1 cellular context compared by ENCODE assay signal in the genomic region with DNA sequence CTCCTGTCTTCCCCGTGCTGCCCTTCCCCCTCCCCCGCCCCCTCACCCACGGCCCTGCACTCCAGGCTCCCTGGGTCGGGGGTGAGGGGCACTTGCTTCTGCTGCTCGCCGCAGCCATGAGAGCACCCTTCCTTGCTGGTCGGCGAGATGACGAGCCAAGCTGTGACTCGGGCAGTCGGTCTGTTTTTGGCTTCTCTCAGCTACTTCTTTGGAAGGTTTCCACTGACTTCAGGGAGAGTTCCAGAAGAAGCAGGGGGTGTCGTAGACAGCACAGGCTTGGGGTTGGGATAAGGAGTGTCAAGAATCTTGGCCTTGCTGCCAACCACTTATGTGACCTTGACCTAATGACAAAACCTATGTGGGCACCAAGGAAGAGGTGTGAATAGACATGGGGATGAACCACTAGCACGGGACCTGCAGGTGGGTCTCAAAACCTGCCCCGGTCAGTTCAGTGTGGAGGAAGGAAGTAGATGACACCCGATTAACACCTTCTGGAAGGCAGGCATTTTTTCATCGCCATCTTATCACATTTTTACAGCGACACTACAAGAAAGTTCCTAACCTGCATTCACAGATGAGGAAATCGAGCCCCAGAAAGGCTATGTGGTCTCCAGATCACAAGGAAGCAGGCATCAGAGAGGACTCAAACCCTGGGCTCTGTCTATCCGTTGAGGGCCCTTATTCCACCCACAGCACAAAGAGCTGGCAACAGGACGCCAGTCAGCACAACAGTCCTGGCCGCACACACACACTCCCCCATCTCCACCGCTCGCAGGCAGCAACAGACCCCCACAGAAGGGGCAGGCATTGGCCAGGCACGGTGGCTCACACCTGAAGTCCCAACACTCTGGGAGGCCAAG.
TF ChIP-seq lines count a peak whose summit lies in the region.

No MANE protein-coding gene starts in this region.

TF ChIP-seq in IMR-90, 13 proteins besides CTCF, POLR2A, EP300 and RAD21 (continued from another document):
- TF ChIP-seq, protein P1, sequence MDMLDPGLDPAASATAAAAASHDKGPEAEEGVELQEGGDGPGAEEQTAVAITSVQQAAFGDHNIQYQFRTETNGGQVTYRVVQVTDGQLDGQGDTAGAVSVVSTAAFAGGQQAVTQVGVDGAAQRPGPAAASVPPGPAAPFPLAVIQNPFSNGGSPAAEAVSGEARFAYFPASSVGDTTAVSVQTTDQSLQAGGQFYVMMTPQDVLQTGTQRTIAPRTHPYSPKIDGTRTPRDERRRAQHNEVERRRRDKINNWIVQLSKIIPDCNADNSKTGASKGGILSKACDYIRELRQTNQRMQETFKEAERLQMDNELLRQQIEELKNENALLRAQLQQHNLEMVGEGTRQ (IDR thresholded peaks at IDR 0.05; ENCODE audit: low read depth, low read length), result no peak
- TF ChIP-seq NFE2L2 (IDR thresholded peaks at IDR 0.05; ENCODE audit: low read depth, low read length), result no peak
- no peak for TF ChIP-seq CHD1 (IDR thresholded peaks at IDR 0.05; ENCODE audit: low read depth, low read length)
- TF ChIP-seq BHLHE40 (IDR thresholded peaks at IDR 0.05; ENCODE audit: low read depth, low read length), result no peak
- no peak for TF ChIP-seq RFX5 (IDR thresholded peaks at IDR 0.05; ENCODE audit: low read depth, low read length)
- no peak for TF ChIP-seq MXI1 (IDR thresholded peaks at IDR 0.05; ENCODE audit: borderline replicate concordance, low read depth, low read length)
- no peak for TF ChIP-seq RCOR1 (IDR thresholded peaks at IDR 0.05; ENCODE audit: insufficient replicate concordance, low read length)
- no peak for TF ChIP-seq SMC3 (IDR thresholded peaks at IDR 0.05; ENCODE audit: low read depth, low read length)
